In the genomic region with DNA sequence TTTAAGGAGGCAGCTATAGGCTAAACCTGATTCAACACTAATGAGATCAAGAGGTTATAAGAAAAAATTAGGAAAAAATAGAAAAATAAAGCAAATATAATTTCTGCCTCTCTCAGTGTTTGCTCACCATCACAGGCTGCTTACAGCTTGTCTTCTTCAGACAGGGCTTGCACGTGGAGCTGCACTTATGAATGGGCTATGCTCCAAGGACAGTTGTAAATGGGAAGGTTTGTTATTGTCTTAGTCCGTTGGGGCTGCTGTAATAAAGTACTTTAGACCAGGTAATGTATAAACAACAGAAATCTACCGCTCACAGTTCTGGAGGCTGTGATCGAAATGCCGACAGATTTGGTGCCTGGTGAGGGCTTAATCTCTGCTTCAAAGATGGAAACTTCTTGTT, we compare ENCODE assay signal across 26 cellular contexts.
"Had no signal": no experiment of that assay in that cellular context is flagged by ENCODE, and none has a peak within 500 bp of the region (broad histone marks: within the 10 kb centered on the region; RNA-seq: fewer than 3 reads in every experiment).

No MANE protein-coding gene starts in this region.

- H3K27me3 ChIP-seq: neural progenitor cell, ovary, right lobe of liver, sigmoid colon, stomach, thyroid gland, tibial nerve, upper lobe of right lung, uterus had no signal

- H3K27ac ChIP-seq: neural progenitor cell, ovary, parathyroid adenoma, psoas muscle, right lobe of liver, sigmoid colon, stomach, thoracic aorta, thyroid gland, tibial nerve, upper lobe of right lung, uterus had no signal

- H3K4me3 ChIP-seq: neural progenitor cell, ovary, psoas muscle, right lobe of liver, sigmoid colon, stomach, thoracic aorta, thyroid gland, tibial nerve, upper lobe of right lung, uterus had no signal

- H3K4me1 ChIP-seq: parathyroid adenoma, psoas muscle, right lobe of liver, stomach, thyroid gland, tibial nerve, upper lobe of right lung, uterus had no signal

- H3K9me3 ChIP-seq: ovary, psoas muscle, right lobe of liver, sigmoid colon, stomach, thoracic aorta, thyroid gland, tibial nerve, upper lobe of right lung, uterus had no signal

- DNase-seq: naive thymus-derived CD8-positive, alpha-beta T cell; nephron progenitor cell; occipital lobe; ovary; posterior cingulate gyrus; psoas muscle; right cardiac atrium; right lobe of liver; sigmoid colon; small intestine; stimulated activated CD4-positive, alpha-beta T cell treated with anti-CD3 and anti-CD28 coated beads, Interleukin-15, amount 100 ng/mL, for 24 hours; stimulated activated CD4-positive, alpha-beta T cell treated with anti-CD3 and anti-CD28 coated beads, Interleukin-2, amount 100 ng/mL, for 24 hours; stimulated activated CD4-positive, alpha-beta T cell treated with anti-CD3 and anti-CD28 coated beads, Interleukin-2, amount 100 ng/mL, for 48 hours; stimulated activated CD4-positive, alpha-beta T cell treated with anti-CD3 and anti-CD28 coated beads, Interleukin-4, amount 100 ng/mL, for 24 hours; stimulated activated naive B cell treated with anti-CD40 and anti-IgM and Interleukin-4, amounts not matched to agents 10 μg/mL and 1 μg/mL and 100 μg/mL, for 72 hours; stimulated activated naive CD4-positive, alpha-beta T cell treated with Interleukin-2 at 50 U/mL for 16 hours; stomach; thyroid gland; upper lobe of right lung; uterus had no signal

- H3K9ac ChIP-seq: neural progenitor cell, parathyroid adenoma had no signal

- ATAC-seq: naive thymus-derived CD8-positive, alpha-beta T cell; natural killer cell treated with Interleukin-12 subunit alpha and Interleukin-12 subunit beta and Interleukin-15 and Interleukin-18, amount 100 ng/mL, for 72 hours; psoas muscle; right cardiac atrium; right lobe of liver; stimulated activated effector memory CD8-positive, alpha-beta T cell treated with anti-CD3 and anti-CD28 coated beads, Interleukin-12 subunit alpha, Interleukin-12 subunit beta, amount 100 ng/mL, for 72 hours; stimulated activated naive B cell treated with anti-CD40 and anti-IgM and Interleukin-4, amounts not matched to agents 10 μg/mL and 1 μg/mL and 100 μg/mL, for 72 hours; upper lobe of right lung had no signal

- H3K36me3 ChIP-seq: neural progenitor cell, ovary, right lobe of liver, sigmoid colon, stomach, thoracic aorta, thyroid gland, tibial nerve, upper lobe of right lung, uterus had no signal
